ENCODE assay signal across 11 cellular contexts in genomic region chr6:42292002-42292735, GRCh38.
DNase-seq lines count a peak whose midpoint lies in the region; ATAC-seq and TF ChIP-seq lines count a peak whose summit lies in the region.
"Had no signal": no experiment of that assay in that cellular context is flagged by ENCODE, and none has a peak within 500 bp of the region (broad histone marks: within the 10 kb centered on the region; RNA-seq: fewer than 3 reads in every experiment).

No MANE protein-coding gene starts in this region.

- peaks cover 64% of the 10 kb centered on the region for H3K36me3 Mint-ChIP-seq in MCF 10A (ENCODE audit: insufficient read depth, unreplicated experiment)
- peaks cover 26% of the 10 kb centered on the region for H3K36me3 Mint-ChIP-seq in T-helper 2 cell treated with Interferon-gamma antibody and Interleukin-4, amounts not matched to agents 5 μg/mL and 100 μg/mL, for 36 hours (ENCODE audit: low read depth)
- H3K36me3 Mint-ChIP-seq in stimulated activated memory B cell treated with anti-CD40 and anti-IgM and Interleukin-4, amounts not matched to agents 10 μg/mL and 1 μg/mL and 100 μg/mL, for 72 hours, result peaks cover 23% of the 10 kb centered on the region

- peak overlapping the region; percentile 93 for H3K27ac Mint-ChIP-seq in MCF 10A (ENCODE audit: low read depth, unreplicated experiment)
- peak overlapping the region; percentile 72 for H3K27ac Mint-ChIP-seq in T-helper 2 cell treated with Interferon-gamma antibody and Interleukin-4, amounts not matched to agents 5 μg/mL and 100 μg/mL, for 36 hours
- peak overlapping the region in 1 of 2 donors; percentile 35 for H3K27ac Mint-ChIP-seq in stimulated activated naive CD8-positive, alpha-beta T cell treated with anti-CD3 and anti-CD28 coated beads, Interleukin-15, amount 100 ng/mL, for 72 hours
- H3K27ac Mint-ChIP-seq in stimulated activated memory B cell treated with anti-CD40 and anti-IgM and Interleukin-4, amounts not matched to agents 10 μg/mL and 1 μg/mL and 100 μg/mL, for 72 hours, result no peak overlapping the region

- no peaks in the 10 kb centered on the region for H3K9me3 Mint-ChIP-seq in MCF 10A (ENCODE audit: unreplicated experiment)
- peaks cover 7% of the 10 kb centered on the region for H3K9me3 Mint-ChIP-seq in T-helper 2 cell treated with Interferon-gamma antibody and Interleukin-4, amounts not matched to agents 5 μg/mL and 100 μg/mL, for 36 hours
- peaks cover 0 to 8% of the 10 kb centered on the region in 2 donors for H3K9me3 Mint-ChIP-seq in stimulated activated naive CD8-positive, alpha-beta T cell treated with anti-CD3 and anti-CD28 coated beads, Interleukin-15, amount 100 ng/mL, for 72 hours
- H3K9me3 Mint-ChIP-seq in stimulated activated memory B cell treated with anti-CD40 and anti-IgM and Interleukin-4, amounts not matched to agents 10 μg/mL and 1 μg/mL and 100 μg/mL, for 72 hours, result no peaks in the 10 kb centered on the region

- H3K36me3 ChIP-seq in breast epithelium, result no peaks in the 10 kb centered on the region
- H3K36me3 ChIP-seq in aorta (ENCODE audit: control insufficient read depth in 1 of 2, insufficient read depth in 2 of 2, low read length in 1 of 2), result no peaks in the 10 kb centered on the region
- H3K36me3 ChIP-seq: upper lobe of right lung had no signal

- no peak for TF ChIP-seq CTCF in MCF 10A (IDR thresholded peaks at IDR 0.05; ENCODE audit: unreplicated experiment)
- no peak for TF ChIP-seq CTCF in breast epithelium (IDR thresholded peaks at IDR 0.05)

- BruUV-seq in MCF 10A (replicated peaks; lab: Mats Ljungman, UMichigan), result TSS peak; percentile 85

- H3K27ac ChIP-seq in breast epithelium (no peak overlapping the region), aorta (ENCODE audit: low read depth in 1 of 2, low read length in 2 of 2) (no peak overlapping the region)
- H3K27ac ChIP-seq: upper lobe of right lung had no signal

- no peaks in the 10 kb centered on the region for H3K27me3 Mint-ChIP-seq in MCF 10A (ENCODE audit: insufficient read depth, unreplicated experiment)
- H3K27me3 Mint-ChIP-seq in T-helper 2 cell treated with Interferon-gamma antibody and Interleukin-4, amounts not matched to agents 5 μg/mL and 100 μg/mL, for 36 hours (ENCODE audit: low read depth), result no peaks in the 10 kb centered on the region
- no peaks in the 10 kb centered on the region for H3K27me3 Mint-ChIP-seq in stimulated activated naive CD8-positive, alpha-beta T cell treated with anti-CD3 and anti-CD28 coated beads, Interleukin-15, amount 100 ng/mL, for 72 hours
- H3K27me3 Mint-ChIP-seq in stimulated activated memory B cell treated with anti-CD40 and anti-IgM and Interleukin-4, amounts not matched to agents 10 μg/mL and 1 μg/mL and 100 μg/mL, for 72 hours, result no peaks in the 10 kb centered on the region

- WGBS in aorta, 2 donors, result 90 to 92% methylated on average over 9 of the region's 9 CpGs

- peaks cover 45% of the 10 kb centered on the region for H3K4me1 Mint-ChIP-seq in MCF 10A (ENCODE audit: insufficient read depth, unreplicated experiment)
- peaks cover 41% of the 10 kb centered on the region for H3K4me1 Mint-ChIP-seq in T-helper 2 cell treated with Interferon-gamma antibody and Interleukin-4, amounts not matched to agents 5 μg/mL and 100 μg/mL, for 36 hours (ENCODE audit: low read depth)
- peaks cover 62% of the 10 kb centered on the region for H3K4me1 Mint-ChIP-seq in stimulated activated naive CD8-positive, alpha-beta T cell treated with anti-CD3 and anti-CD28 coated beads, Interleukin-15, amount 100 ng/mL, for 72 hours
- H3K4me1 Mint-ChIP-seq in stimulated activated memory B cell treated with anti-CD40 and anti-IgM and Interleukin-4, amounts not matched to agents 10 μg/mL and 1 μg/mL and 100 μg/mL, for 72 hours, result peaks cover 14% of the 10 kb centered on the region

- CTCF ChIA-PET in MCF 10A (lab: Yijun Ruan, JAX), result interaction anchor here (1.0 kb wide), 1 partner anchor 255 kb away, joined by 3 read pairs; no protein-coding TSS in a partner anchor

- peaks cover 0 to 5% of the 10 kb centered on the region in 2 donors for H3K4me1 ChIP-seq in breast epithelium
- H3K4me1 ChIP-seq in aorta (ENCODE audit: control insufficient read depth in 1 of 2, insufficient read depth in 2 of 2, low read length in 2 of 2), result no peaks in the 10 kb centered on the region

- H3K9me3 ChIP-seq in breast epithelium, result no peaks in the 10 kb centered on the region
- no peaks in the 10 kb centered on the region for H3K9me3 ChIP-seq in aorta (ENCODE audit: control insufficient read depth, low read length)
- H3K9me3 ChIP-seq: upper lobe of right lung had no signal

- H3K4me3 Mint-ChIP-seq in MCF 10A (ENCODE audit: unreplicated experiment), result no peak overlapping the region
- peak overlapping the region; percentile 8 for H3K4me3 Mint-ChIP-seq in T-helper 2 cell treated with Interferon-gamma antibody and Interleukin-4, amounts not matched to agents 5 μg/mL and 100 μg/mL, for 36 hours
- H3K4me3 Mint-ChIP-seq in stimulated activated naive CD8-positive, alpha-beta T cell treated with anti-CD3 and anti-CD28 coated beads, Interleukin-15, amount 100 ng/mL, for 72 hours, result no peak overlapping the region
- no peak overlapping the region for H3K4me3 Mint-ChIP-seq in stimulated activated memory B cell treated with anti-CD40 and anti-IgM and Interleukin-4, amounts not matched to agents 10 μg/mL and 1 μg/mL and 100 μg/mL, for 72 hours

- POLR2A ChIA-PET in MCF 10A (lab: Yijun Ruan, JAX), result interaction anchor here (0.6 kb wide), 1 partner anchor 21 kb away, joined by 4 read pairs; no protein-coding TSS in a partner anchor

- TF ChIP-seq POLR2A in breast epithelium (IDR thresholded peaks at IDR 0.05), result no peak

- H3K4me3 ChIP-seq in breast epithelium (no peak overlapping the region), aorta (ENCODE audit: low read length in 2 of 2) (no peak overlapping the region)
- H3K4me3 ChIP-seq: upper lobe of right lung had no signal

- H3K27me3 ChIP-seq in breast epithelium, result no peaks in the 10 kb centered on the region
- no peaks in the 10 kb centered on the region for H3K27me3 ChIP-seq in aorta (ENCODE audit: control insufficient read depth in 1 of 2, insufficient read depth in 2 of 2, low read length in 1 of 2)
- H3K27me3 ChIP-seq: upper lobe of right lung had no signal

- intact Hi-C loops in MCF 10A (cut with micrococcal nuclease) (no loop called here), breast epithelium (cut with DNase I; ENCODE audit: low total_unique reads) (no loop called here), aorta (cut with DNase I) (no loop called here)

- peak; percentile 89 for DNase-seq in MCF 10A (ENCODE audit: unreplicated experiment)
- DNase-seq in breast epithelium (ENCODE audit: low spot score in 2 of 2), result no peak
- DNase-seq in T-helper 2 cell treated with Interferon-gamma antibody and Interleukin-4, amounts not matched to agents 5 μg/mL and 100 μg/mL, for 36 hours (ENCODE audit: low spot score), result no peak
- DNase-seq in fibroblast of gingiva (ENCODE audit: low read depth), result peak; percentile 58
- DNase-seq in stimulated activated naive CD8-positive, alpha-beta T cell treated with anti-CD3 and anti-CD28 coated beads, Interleukin-15, amount 100 ng/mL, for 72 hours, result peak in 1 of 2 donors; percentile 22
- DNase-seq in DMS153 (lab: John Stamatoyannopoulos, UW), result no peak
- DNase-seq in aorta, result no peak
- DNase-seq: activated CD4-positive, CD25-positive, alpha-beta regulatory T cell treated with anti-CD3 and anti-CD28 coated beads, Interleukin-2, amount 50 U/mL, for 72 hours; stimulated activated CD4-positive, alpha-beta T cell treated with anti-CD3 and anti-CD28 coated beads, Interleukin-15, amount 100 ng/mL, for 24 hours; upper lobe of right lung had no signal

- ATAC-seq in stimulated activated naive CD8-positive, alpha-beta T cell treated with anti-CD3 and anti-CD28 coated beads, Interleukin-15, amount 100 ng/mL, for 72 hours, result peak; percentile 76
- ATAC-seq in aorta (ENCODE audit: low FRiP score), result no peak
- ATAC-seq in stimulated activated memory B cell treated with anti-CD40 and anti-IgM and Interleukin-4, amounts not matched to agents 10 μg/mL and 1 μg/mL and 100 μg/mL, for 72 hours, result no peak
- ATAC-seq: upper lobe of right lung had no signal

Comparison
In these comparisons a context has a peak if more than half of its experiments do, and no peak if none do; other contexts are left out.
1. DNase-seq: peak in MCF 10A (single experiment) and fibroblast of gingiva (single experiment); none in breast epithelium (0 of 2), T-helper 2 cell treated with Interferon-gamma antibody and Interleukin-4, amounts not matched to agents 5 μg/mL and 100 μg/mL, for 36 hours (single experiment), DMS153 (single experiment) and aorta (0 of 2).